33 cellular contexts compared by ENCODE assay signal in genomic region chr12:104315326-104316224, GRCh38. TPM values are rescaled to one million over a fixed set of nuclear protein-coding genes. Genes with fewer than 3 reads are reported as not detected.
DNase-seq lines count a peak whose midpoint lies in the region; ATAC-seq, FAIRE-seq and TF ChIP-seq lines count a peak whose summit lies in the region.
"Had no signal": no experiment of that assay in that cellular context is flagged by ENCODE, and none has a peak within 500 bp of the region (broad histone marks: within the 10 kb centered on the region; RNA-seq: fewer than 3 reads in every experiment).

No MANE protein-coding gene starts in this region.

- H3K9me3 Mint-ChIP-seq in activated CD8-positive, alpha-beta T cell treated with anti-CD3 and anti-CD28 coated beads, Interleukin-2, amount 10 ng/mL, durations not matched to agents 7 days and 5 days (ENCODE audit: insufficient read depth) = no peaks in the 10 kb centered on the region
- no peaks in the 10 kb centered on the region for H3K9me3 Mint-ChIP-seq in activated CD8-positive, alpha-beta T cell treated with anti-CD3 and anti-CD28 coated beads for 36 hours
- H3K9me3 Mint-ChIP-seq in osteocyte (ENCODE audit: unreplicated experiment) = no peaks in the 10 kb centered on the region
- no peaks in the 10 kb centered on the region for H3K9me3 Mint-ChIP-seq in activated T-cell treated with anti-CD3 and anti-CD28 coated beads, Interleukin-2, amount 50 U/mL, for 72 hours
- H3K9me3 Mint-ChIP-seq: activated naive CD4-positive, alpha-beta T cell treated with anti-CD3 and anti-CD28 coated beads, Interleukin-2, amount 50 U/mL, for 24 hours; CD8-positive, alpha-beta memory T cell; H9; memory B cell; nephron progenitor cell had no signal

- H3K27me3 Mint-ChIP-seq in activated CD8-positive, alpha-beta T cell treated with anti-CD3 and anti-CD28 coated beads, Interleukin-2, amount 10 ng/mL, durations not matched to agents 7 days and 5 days (ENCODE audit: low read depth) = no peaks in the 10 kb centered on the region
- H3K27me3 Mint-ChIP-seq in activated CD8-positive, alpha-beta T cell treated with anti-CD3 and anti-CD28 coated beads for 36 hours = no peaks in the 10 kb centered on the region
- no peaks in the 10 kb centered on the region for H3K27me3 Mint-ChIP-seq in osteocyte (ENCODE audit: unreplicated experiment)
- H3K27me3 Mint-ChIP-seq in activated T-cell treated with anti-CD3 and anti-CD28 coated beads, Interleukin-2, amount 50 U/mL, for 72 hours (ENCODE audit: low read depth) = no peaks in the 10 kb centered on the region
- H3K27me3 Mint-ChIP-seq: activated naive CD4-positive, alpha-beta T cell treated with anti-CD3 and anti-CD28 coated beads, Interleukin-2, amount 50 U/mL, for 24 hours; CD8-positive, alpha-beta memory T cell; memory B cell had no signal

- POLR2A ChIA-PET in activated CD8-positive, alpha-beta T cell treated with anti-CD3 and anti-CD28 coated beads, Interleukin-2, amount 10 ng/mL, durations not matched to agents 7 days and 5 days (lab: Charles Lee) = no interaction called here
- POLR2A ChIA-PET in activated CD8-positive, alpha-beta T cell treated with anti-CD3 and anti-CD28 coated beads for 36 hours (lab: Charles Lee) = interaction anchor here (2.1 kb wide), 1 partner anchor 12 kb away, joined by 7 read pairs; the partner anchor contains the start of gene EID3

- peak overlapping the region; percentile 56 for H3K27ac Mint-ChIP-seq in activated CD8-positive, alpha-beta T cell treated with anti-CD3 and anti-CD28 coated beads, Interleukin-2, amount 10 ng/mL, durations not matched to agents 7 days and 5 days
- H3K27ac Mint-ChIP-seq in activated CD8-positive, alpha-beta T cell treated with anti-CD3 and anti-CD28 coated beads for 36 hours = no peak overlapping the region
- H3K27ac Mint-ChIP-seq in osteocyte (ENCODE audit: unreplicated experiment) = peak overlapping the region; percentile 23
- H3K27ac Mint-ChIP-seq in activated T-cell treated with anti-CD3 and anti-CD28 coated beads, Interleukin-2, amount 50 U/mL, for 72 hours = no peak overlapping the region
- H3K27ac Mint-ChIP-seq: activated naive CD4-positive, alpha-beta T cell treated with anti-CD3 and anti-CD28 coated beads, Interleukin-2, amount 50 U/mL, for 24 hours; memory B cell; nephron progenitor cell had no signal

- H3K4me3 ChIP-seq in bronchial epithelial cell (ENCODE audit: low read depth, low read length) = no peak overlapping the region
- H3K4me3 ChIP-seq: skin epidermis had no signal

- H3K4me1 Mint-ChIP-seq in activated CD8-positive, alpha-beta T cell treated with anti-CD3 and anti-CD28 coated beads, Interleukin-2, amount 10 ng/mL, durations not matched to agents 7 days and 5 days (ENCODE audit: low read depth) = peaks cover 4% of the 10 kb centered on the region
- H3K4me1 Mint-ChIP-seq in activated CD8-positive, alpha-beta T cell treated with anti-CD3 and anti-CD28 coated beads for 36 hours (ENCODE audit: low read depth) = peaks cover 2% of the 10 kb centered on the region
- H3K4me1 Mint-ChIP-seq in osteocyte (ENCODE audit: unreplicated experiment) = no peaks in the 10 kb centered on the region
- H3K4me1 Mint-ChIP-seq in activated T-cell treated with anti-CD3 and anti-CD28 coated beads, Interleukin-2, amount 50 U/mL, for 72 hours (ENCODE audit: low read depth) = peaks cover 5% of the 10 kb centered on the region
- H3K4me1 Mint-ChIP-seq: H9, memory B cell, nephron progenitor cell had no signal

- CTCF ChIA-PET in activated CD8-positive, alpha-beta T cell treated with anti-CD3 and anti-CD28 coated beads, Interleukin-2, amount 10 ng/mL, durations not matched to agents 7 days and 5 days (lab: Charles Lee) = interaction anchor here (0.9 to 1.3 kb wide), 2 partner anchors 28 to 43 kb away, joined by 3 to 5 read pairs; no protein-coding TSS in a partner anchor
- CTCF ChIA-PET in activated CD8-positive, alpha-beta T cell treated with anti-CD3 and anti-CD28 coated beads for 36 hours (lab: Charles Lee) = interaction anchor here (2.4 kb wide), 1 partner anchor 12 kb away, joined by 5 read pairs; no protein-coding TSS in a partner anchor

- no peak for ATAC-seq in activated CD8-positive, alpha-beta T cell treated with anti-CD3 and anti-CD28 coated beads, Interleukin-2, amount 10 ng/mL, durations not matched to agents 7 days and 5 days
- ATAC-seq in activated CD8-positive, alpha-beta T cell treated with anti-CD3 and anti-CD28 coated beads for 36 hours = no peak
- no peak for ATAC-seq in activated T-cell treated with anti-CD3 and anti-CD28 coated beads, Interleukin-2, amount 50 U/mL, for 72 hours (replicated peaks in 1 of 2)
- ATAC-seq: left lobe of liver had no signal

- intact Hi-C loops in activated CD8-positive, alpha-beta T cell treated with anti-CD3 and anti-CD28 coated beads for 36 hours (cut with micrococcal nuclease) = no loop called here

- no peak for FAIRE-seq in bronchial epithelial cell (lab: Jason Lieb, UNC)
- FAIRE-seq: A204.1, GM12891, islet of Langerhans had no signal

- H3K4me3 Mint-ChIP-seq in activated CD8-positive, alpha-beta T cell treated with anti-CD3 and anti-CD28 coated beads, Interleukin-2, amount 10 ng/mL, durations not matched to agents 7 days and 5 days = no peak overlapping the region
- H3K4me3 Mint-ChIP-seq in activated CD8-positive, alpha-beta T cell treated with anti-CD3 and anti-CD28 coated beads for 36 hours = no peak overlapping the region
- no peak overlapping the region for H3K4me3 Mint-ChIP-seq in osteocyte (ENCODE audit: unreplicated experiment)
- no peak overlapping the region for H3K4me3 Mint-ChIP-seq in activated T-cell treated with anti-CD3 and anti-CD28 coated beads, Interleukin-2, amount 50 U/mL, for 72 hours
- H3K4me3 Mint-ChIP-seq: activated naive CD4-positive, alpha-beta T cell treated with anti-CD3 and anti-CD28 coated beads, Interleukin-2, amount 50 U/mL, for 24 hours; CD8-positive, alpha-beta memory T cell; H9; memory B cell; nephron progenitor cell had no signal

- H3K27me3 ChIP-seq in bronchial epithelial cell (ENCODE audit: control insufficient read depth, insufficient read depth, low read length) = no peaks in the 10 kb centered on the region
- H3K27me3 ChIP-seq: BE2C, brain microvascular endothelial cell had no signal

- peaks cover 56% of the 10 kb centered on the region for H3K36me3 Mint-ChIP-seq in activated CD8-positive, alpha-beta T cell treated with anti-CD3 and anti-CD28 coated beads, Interleukin-2, amount 10 ng/mL, durations not matched to agents 7 days and 5 days (ENCODE audit: low read depth)
- H3K36me3 Mint-ChIP-seq in activated CD8-positive, alpha-beta T cell treated with anti-CD3 and anti-CD28 coated beads for 36 hours (ENCODE audit: low read depth) = peaks cover 47% of the 10 kb centered on the region
- peaks cover 63% of the 10 kb centered on the region for H3K36me3 Mint-ChIP-seq in osteocyte (ENCODE audit: unreplicated experiment)
- H3K36me3 Mint-ChIP-seq in activated T-cell treated with anti-CD3 and anti-CD28 coated beads, Interleukin-2, amount 50 U/mL, for 72 hours (ENCODE audit: insufficient read depth in 2 of 2) = peaks cover 4 to 25% of the 10 kb centered on the region in 2 donors

- TF ChIP-seq CTCF in activated CD8-positive, alpha-beta T cell treated with anti-CD3 and anti-CD28 coated beads for 36 hours (IDR thresholded peaks at IDR 0.05) = no peak
- TF ChIP-seq CTCF in bronchial epithelial cell (IDR thresholded peaks at IDR 0.05; ENCODE audit: insufficient read depth, low read length, severe bottlenecking) (no peak), osteocyte (IDR thresholded peaks at IDR 0.05) (no peak)

- peaks cover 36% of the 10 kb centered on the region for H3K36me3 ChIP-seq in bronchial epithelial cell (ENCODE audit: control insufficient read depth, insufficient read depth, low read length)

- DNase-seq in activated CD8-positive, alpha-beta T cell treated with anti-CD3 and anti-CD28 coated beads, Interleukin-2, amount 10 ng/mL, durations not matched to agents 7 days and 5 days = no peak
- DNase-seq in activated CD8-positive, alpha-beta T cell treated with anti-CD3 and anti-CD28 coated beads for 36 hours = no peak
- peak; percentile 59 for DNase-seq in HCEC 1CT
- peak; percentile 54 for DNase-seq in bronchial epithelial cell (ENCODE audit: low read depth)
- no peak for DNase-seq in osteocyte (ENCODE audit: extremely low spot score, unreplicated experiment)
- DNase-seq in T1000 (lab: John Stamatoyannopoulos, UW) = no peak
- no peak for DNase-seq in HPDE6-E6E7 (ENCODE audit: extremely low spot score)
- DNase-seq in activated T-cell treated with anti-CD3 and anti-CD28 coated beads, Interleukin-2, amount 50 U/mL, for 72 hours = no peak
- DNase-seq: activated CD4-positive, alpha-beta T cell treated with anti-CD3 and anti-CD28 coated beads, Interleukin-2, amount 50 U/mL, for 48 hours; activated CD8-positive, alpha-beta memory T cell treated with anti-CD3 and anti-CD28 coated beads, Interleukin-2, amount 50 U/mL, for 48 hours; amygdala; BE2C; brain microvascular endothelial cell; CD8-positive, alpha-beta memory T cell; DMS 273 treated with DMSO at 0.1 percent for 48 hours; EL; glutamatergic neuron; H9; NCI-H1048; NCI-H187 treated with DMSO at 0.1 percent for 48 hours; NCI-H2171; NCI-H510A treated with DMSO at 0.1 percent for 48 hours; nephron progenitor cell; retina; RPMI8226; stimulated activated naive CD4-positive, alpha-beta T cell had no signal

RNA-seq across cellular contexts. Expression of gene EID3, which starts 12.0 kb away (rescaled TPM):
- 1 to 10 TPM; 7.2 to 7.8 TPM for total RNA-seq in activated CD8-positive, alpha-beta T cell treated with anti-CD3 and anti-CD28 coated beads, Interleukin-2, amount 10 ng/mL, durations not matched to agents 7 days and 5 days
- 1 to 10 TPM; 3.7 to 4.8 TPM for total RNA-seq in activated CD8-positive, alpha-beta T cell treated with anti-CD3 and anti-CD28 coated beads for 36 hours
- total RNA-seq in bronchial epithelial cell = 1.9 and 2.4 TPM in 2 replicates
- total RNA-seq in osteocyte = 2.8 and 3.7 TPM in 2 replicates
- 1 to 10 TPM; 4.9 to 5.0 TPM for total RNA-seq in activated T-cell treated with anti-CD3 and anti-CD28 coated beads, Interleukin-2, amount 50 U/mL, for 72 hours

Comparison
In these comparisons a context has a peak if more than half of its experiments do, and no peak if none do; other contexts are left out.
1. H3K27ac Mint-ChIP-seq: peak in activated CD8-positive, alpha-beta T cell treated with anti-CD3 and anti-CD28 coated beads, Interleukin-2, amount 10 ng/mL, durations not matched to agents 7 days and 5 days (single experiment) and osteocyte (single experiment); none in activated CD8-positive, alpha-beta T cell treated with anti-CD3 and anti-CD28 coated beads for 36 hours (single experiment) and activated T-cell treated with anti-CD3 and anti-CD28 coated beads, Interleukin-2, amount 50 U/mL, for 72 hours (single experiment).
2. DNase-seq: peak in HCEC 1CT (single experiment) and bronchial epithelial cell (single experiment); none in activated CD8-positive, alpha-beta T cell treated with anti-CD3 and anti-CD28 coated beads, Interleukin-2, amount 10 ng/mL, durations not matched to agents 7 days and 5 days (single experiment), activated CD8-positive, alpha-beta T cell treated with anti-CD3 and anti-CD28 coated beads for 36 hours (single experiment), osteocyte (single experiment), T1000 (single experiment), HPDE6-E6E7 (single experiment) and activated T-cell treated with anti-CD3 and anti-CD28 coated beads, Interleukin-2, amount 50 U/mL, for 72 hours (0 of 2).